13 cellular contexts compared by ENCODE assay signal in the genomic region with DNA sequence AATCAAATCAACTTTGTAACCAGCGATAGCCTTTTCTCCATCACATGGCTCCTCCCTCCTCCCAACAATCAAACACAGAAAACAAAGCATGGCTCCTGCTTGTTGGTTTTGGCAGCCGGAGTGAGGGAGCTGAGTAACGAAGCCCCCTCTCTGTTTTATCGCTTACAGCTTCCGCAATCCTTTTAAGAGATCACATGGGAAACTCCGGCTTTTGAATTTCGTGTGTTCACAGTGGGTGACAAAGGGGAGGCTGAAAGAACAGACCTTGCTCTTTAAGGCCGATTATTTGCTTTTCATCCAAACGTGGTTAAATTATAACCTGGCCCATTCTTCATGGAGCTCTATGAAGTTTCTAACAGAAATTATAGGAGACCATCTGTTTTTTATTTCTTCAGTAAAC.
DNase-seq lines count a peak whose midpoint lies in the region; ATAC-seq and TF ChIP-seq lines count a peak whose summit lies in the region.
"Had no signal": no experiment of that assay in that cellular context is flagged by ENCODE, and none has a peak within 500 bp of the region (broad histone marks: within the 10 kb centered on the region; RNA-seq: fewer than 3 reads in every experiment).

No MANE protein-coding gene starts in this region.

- intact Hi-C loops in naive thymus-derived CD4-positive, alpha-beta T cell (cut with micrococcal nuclease): no loop called here

- DNase-seq in Daoy (ENCODE audit: low read depth) (peak; percentile 76), NCI-H2081 (lab: John Stamatoyannopoulos, UW) (peak; percentile 99 to 100), neural crest cell (ENCODE audit: low read depth, low spot score) (no peak), GDM1 (lab: John Stamatoyannopoulos, UW) (no peak)
- DNase-seq in naive thymus-derived CD4-positive, alpha-beta T cell: no peak
- DNase-seq: activated CD8-positive, alpha-beta T cell treated with anti-CD3 and anti-CD28 coated beads, Interleukin-2, amount 10 ng/mL, durations not matched to agents 7 days and 5 days; activated gamma-delta T cell treated with Interleukin-2 at 50 U/mL for 16 hours; NCI-H187 treated with DMSO at 0.1 percent for 48 hours; T-helper 9 cell; uterus had no signal

- peak overlapping the region; percentile 78 for H3K27ac Mint-ChIP-seq in neural crest cell (ENCODE audit: unreplicated experiment)
- H3K27ac Mint-ChIP-seq in naive thymus-derived CD4-positive, alpha-beta T cell: no peak overlapping the region
- H3K27ac Mint-ChIP-seq: activated CD8-positive, alpha-beta T cell treated with anti-CD3 and anti-CD28 coated beads, Interleukin-2, amount 10 ng/mL, durations not matched to agents 7 days and 5 days had no signal

- no peaks in the 10 kb centered on the region for H3K27me3 ChIP-seq in naive thymus-derived CD4-positive, alpha-beta T cell (ENCODE audit: control insufficient read depth in 2 of 2, insufficient read depth in 2 of 2, low read length in 2 of 2)
- H3K27me3 ChIP-seq: uterus had no signal

- H3K36me3 ChIP-seq in naive thymus-derived CD4-positive, alpha-beta T cell (ENCODE audit: control insufficient read depth in 2 of 3, insufficient read depth in 3 of 3, low read length in 3 of 3): no peaks in the 10 kb centered on the region
- H3K36me3 ChIP-seq: uterus had no signal

- no peak overlapping the region for H3K4me3 Mint-ChIP-seq in neural crest cell
- no peak overlapping the region for H3K4me3 Mint-ChIP-seq in naive thymus-derived CD4-positive, alpha-beta T cell
- H3K4me3 Mint-ChIP-seq: activated CD8-positive, alpha-beta T cell treated with anti-CD3 and anti-CD28 coated beads, Interleukin-2, amount 10 ng/mL, durations not matched to agents 7 days and 5 days had no signal

- H3K27ac ChIP-seq in VCaP: peak overlapping the region; percentile 94
- no peak overlapping the region for H3K27ac ChIP-seq in naive thymus-derived CD4-positive, alpha-beta T cell (ENCODE audit: low read depth, low read length)
- H3K27ac ChIP-seq: uterus had no signal

- H3K4me3 ChIP-seq in naive thymus-derived CD4-positive, alpha-beta T cell (ENCODE audit: low read length): no peak overlapping the region
- H3K4me3 ChIP-seq: uterus had no signal

- H3K9me3 Mint-ChIP-seq in neural crest cell: peaks cover 11% of the 10 kb centered on the region
- H3K9me3 Mint-ChIP-seq in naive thymus-derived CD4-positive, alpha-beta T cell: peaks cover 0 to 7% (median 0%) of the 10 kb centered on the region in 11 donors

- peaks cover 16% of the 10 kb centered on the region for H3K4me1 Mint-ChIP-seq in neural crest cell
- no peaks in the 10 kb centered on the region for H3K4me1 Mint-ChIP-seq in naive thymus-derived CD4-positive, alpha-beta T cell

- CTCF ChIA-PET in naive thymus-derived CD4-positive, alpha-beta T cell (lab: Charles Lee): no interaction called here

- no peaks in the 10 kb centered on the region for H3K36me3 Mint-ChIP-seq in neural crest cell (ENCODE audit: low read depth)
- H3K36me3 Mint-ChIP-seq in naive thymus-derived CD4-positive, alpha-beta T cell: no peaks in the 10 kb centered on the region

- no peak for TF ChIP-seq CTCF in VCaP (conservative IDR thresholded peaks at IDR 0.05)
- no peak for TF ChIP-seq CTCF in neural crest cell (conservative IDR thresholded peaks at IDR 0.05)

- no peaks in the 10 kb centered on the region for H3K9me3 ChIP-seq in naive thymus-derived CD4-positive, alpha-beta T cell (ENCODE audit: control insufficient read depth in 2 of 3, low read length in 3 of 3)
- H3K9me3 ChIP-seq: uterus had no signal

- H3K4me1 ChIP-seq in naive thymus-derived CD4-positive, alpha-beta T cell (ENCODE audit: control insufficient read depth in 2 of 2, insufficient read depth in 2 of 2, low read length in 2 of 2): no peaks in the 10 kb centered on the region
- H3K4me1 ChIP-seq: uterus had no signal

- H3K27me3 Mint-ChIP-seq in neural crest cell (ENCODE audit: low read depth): no peaks in the 10 kb centered on the region
- H3K27me3 Mint-ChIP-seq in naive thymus-derived CD4-positive, alpha-beta T cell: peaks cover 0 to 3% (median 0%) of the 10 kb centered on the region in 5 donors

- ATAC-seq in GM18868 (IDR thresholded peaks at IDR 0.05; ENCODE audit: unreplicated experiment): no peak
- no peak for ATAC-seq in HG03520 (IDR thresholded peaks at IDR 0.05; ENCODE audit: unreplicated experiment)
- ATAC-seq in naive thymus-derived CD4-positive, alpha-beta T cell: no peak
- ATAC-seq: activated CD8-positive, alpha-beta T cell treated with anti-CD3 and anti-CD28 coated beads, Interleukin-2, amount 10 ng/mL, durations not matched to agents 7 days and 5 days had no signal

- POLR2A ChIA-PET in naive thymus-derived CD4-positive, alpha-beta T cell (lab: Charles Lee): no interaction called here

Comparison
In these comparisons a context has a peak if more than half of its experiments do, and no peak if none do; other contexts are left out.
1. DNase-seq: peak in Daoy (single experiment) and NCI-H2081 (2 of 2); none in neural crest cell (single experiment), naive thymus-derived CD4-positive, alpha-beta T cell (0 of 9) and GDM1 (single experiment).